9 cellular contexts compared by ENCODE assay signal in the genomic region with DNA sequence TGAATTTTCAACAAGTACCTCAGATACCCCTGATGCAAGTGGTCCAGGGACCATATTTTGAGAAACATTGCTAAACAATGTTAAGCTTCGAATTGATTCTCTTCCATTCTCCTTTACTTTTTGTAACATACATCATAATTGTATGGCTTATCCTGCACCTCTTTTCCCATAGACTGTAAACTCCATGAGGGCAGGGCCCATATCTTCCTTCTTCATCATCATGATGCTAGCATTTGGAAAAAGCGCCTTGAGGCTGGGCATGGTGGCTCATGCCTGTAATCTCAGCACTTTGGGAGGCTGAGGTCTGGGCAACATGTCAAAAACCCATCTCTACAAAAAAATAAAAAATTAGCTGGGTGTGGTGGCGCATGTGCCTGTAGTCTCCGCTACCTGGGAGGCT. TPM values are rescaled to one million over a fixed set of nuclear protein-coding genes. Genes with fewer than 3 reads are reported as not detected.
"Had no signal": no experiment of that assay in that cellular context is flagged by ENCODE, and none has a peak within 500 bp of the region (broad histone marks: within the 10 kb centered on the region; RNA-seq: fewer than 3 reads in every experiment).

No MANE protein-coding gene starts in this region.

- FAIRE-seq: G401.6, GM12878, GM12891, GM12892, GM18507, GM19239 had no signal

- H3K4me3 ChIP-seq: GM12878 had no signal

- ATAC-seq: GM12878 had no signal

- DNase-seq: GDM1, GF-D8 had no signal

RNA-seq across cellular contexts. Expression of gene PCDH12, which starts 48.8 kb away (rescaled TPM):
- total RNA-seq: G401 had no signal
